9 cellular contexts compared by ENCODE assay signal in genomic region chr12:110316861-110317260, GRCh38. TPM values are rescaled to one million over a fixed set of nuclear protein-coding genes. Genes with fewer than 3 reads are reported as not detected.
DNase-seq lines count a peak whose midpoint lies in the region; ATAC-seq lines count a peak whose summit lies in the region.
"Had no signal": no experiment of that assay in that cellular context is flagged by ENCODE, and none has a peak within 500 bp of the region (broad histone marks: within the 10 kb centered on the region; RNA-seq: fewer than 3 reads in every experiment).

No MANE protein-coding gene starts in this region.

- H3K36me3 ChIP-seq in SJSA1 = peaks cover 57% of the 10 kb centered on the region

- H3K27ac ChIP-seq in SJSA1 = peak overlapping the region; percentile 59

- H3K4me1 ChIP-seq in SJSA1 (replicated peaks) = peaks cover 41% of the 10 kb centered on the region

- H3K4me3 ChIP-seq in SJSA1 = no peak overlapping the region

- no peaks in the 10 kb centered on the region for H3K9me3 ChIP-seq in SJSA1 (replicated peaks)

- no peaks in the 10 kb centered on the region for H3K27me3 ChIP-seq in SJSA1 (replicated peaks)

- ATAC-seq in HG03378 (IDR thresholded peaks at IDR 0.05; ENCODE audit: unreplicated experiment) (no peak), GM19328 (IDR thresholded peaks at IDR 0.05; ENCODE audit: unreplicated experiment) (no peak)

- DNase-seq in EH (ENCODE audit: low read depth) (peak; percentile 93), SJSA1 (ENCODE audit: low read depth in 1 of 2, low spot score in 2 of 2) (peak in 1 of 2 experiments; percentile 14), fibroblast of gingiva (ENCODE audit: low read depth) (peak; percentile 86), renal cortical epithelial cell (ENCODE audit: low read depth) (peak; percentile 59), G401 (ENCODE audit: low spot score) (no peak), cerebellar nuclear complex (lab: John Stamatoyannopoulos, UW) (no peak)
- DNase-seq: NCI-H524 treated with DMSO at 0.1 percent for 48 hours had no signal

- in situ Hi-C loops in G401 (cut with HindIII; ENCODE audit: low sequenced_read_pairs) = no loop called here

RNA-seq across cellular contexts. Expression of gene ATP2A2, which starts 35.8 kb away (rescaled TPM):
- total RNA-seq in SJSA1 (2014; rRNA removed; shearing (Covaris generic)) = 63.8 and 97.9 TPM in 2 replicates
- total RNA-seq in renal cortical epithelial cell = 77.1 and 157 TPM in 2 replicates
- 15.1 and 20.3 TPM in 2 replicates for total RNA-seq in G401 (2014; rRNA removed; shearing (Covaris generic))

Comparison
In these comparisons a context has a peak if more than half of its experiments do, and no peak if none do; other contexts are left out.
1. DNase-seq: peak in EH (single experiment), fibroblast of gingiva (single experiment) and renal cortical epithelial cell (single experiment); none in G401 (single experiment) and cerebellar nuclear complex (0 of 2).